In genomic region chr6:33286946-33287914, GRCh38 we compare ENCODE assay signal across 14 cellular contexts. TPM values are rescaled to one million over a fixed set of nuclear protein-coding genes. Genes with fewer than 3 reads are reported as not detected.
DNase-seq lines count a peak whose midpoint lies in the region; ATAC-seq and TF ChIP-seq lines count a peak whose summit lies in the region.
"Had no signal": no experiment of that assay in that cellular context is flagged by ENCODE, and none has a peak within 500 bp of the region (broad histone marks: within the 10 kb centered on the region; RNA-seq: fewer than 3 reads in every experiment).

No MANE protein-coding gene starts in this region.

- H3K27ac ChIP-seq in DND-41 (ENCODE audit: low read length) (no peak overlapping the region), mesendoderm (ENCODE audit: low read depth, low read length) (no peak overlapping the region), gastrocnemius medialis (no peak overlapping the region)
- H3K27ac ChIP-seq: ovary had no signal

- in situ Hi-C loops in gastrocnemius medialis (cut with MboI; ENCODE audit: low sequenced_read_pairs in 4 of 4), result loop anchor here in 1 of 4 donors (25.0 kb wide), 1 partner anchor 1425 kb away; the partner anchor contains the start of gene NEU1

- H3K4me3 Mint-ChIP-seq in activated CD4-positive, alpha-beta memory T cell treated with anti-CD3 and anti-CD28 coated beads, Interleukin-2, amount 10 ng/mL, durations not matched to agents 7 days and 5 days, result peak overlapping the region; percentile 90

- peaks cover 39% of the 10 kb centered on the region for H3K36me3 Mint-ChIP-seq in activated CD4-positive, alpha-beta memory T cell treated with anti-CD3 and anti-CD28 coated beads, Interleukin-2, amount 10 ng/mL, durations not matched to agents 7 days and 5 days (ENCODE audit: low read depth)

- H2AK5ac ChIP-seq in mesendoderm (ENCODE audit: low read length), result no peak overlapping the region

- no peaks in the 10 kb centered on the region for H4K20me1 ChIP-seq in DND-41 (ENCODE audit: insufficient read depth, low read length)

- H3K4me1 ChIP-seq in DND-41 (ENCODE audit: insufficient read depth, low read length), result peaks cover 35% of the 10 kb centered on the region
- H3K4me1 ChIP-seq in mesendoderm (ENCODE audit: control insufficient read depth, low read depth, low read length), result no peaks in the 10 kb centered on the region
- H3K4me1 ChIP-seq in gastrocnemius medialis, result peaks cover 18% of the 10 kb centered on the region in 2 donors

- no peak overlapping the region for H2AFZ ChIP-seq in DND-41 (ENCODE audit: low read depth, low read length)

- no peak overlapping the region for H3K23ac ChIP-seq in mesendoderm (ENCODE audit: low read length)

- H4K5ac ChIP-seq in mesendoderm (ENCODE audit: low read length), result no peak overlapping the region

- H3K4ac ChIP-seq in mesendoderm (ENCODE audit: low read depth, low read length), result no peak overlapping the region

- TF ChIP-seq CTCF in AG04449 (IDR thresholded peaks at IDR 0.05; ENCODE audit: insufficient read depth, low read length, missing control alignments) (no peak), DND-41 (IDR thresholded peaks at IDR 0.05; ENCODE audit: borderline replicate concordance, extremely low read depth, low read length, poor library complexity, severe bottlenecking) (no peak), gastrocnemius medialis (IDR thresholded peaks at IDR 0.05 in 4 of 5, conservative IDR thresholded peaks at IDR 0.05 in 1 of 5) (no peak)

- H3K9ac ChIP-seq in DND-41 (ENCODE audit: low read depth, low read length) (no peak overlapping the region), mesendoderm (ENCODE audit: low read length) (no peak overlapping the region)

- H3K18ac ChIP-seq in mesendoderm (ENCODE audit: low read length), result no peak overlapping the region

- no peak for TF ChIP-seq POLR2A in gastrocnemius medialis (IDR thresholded peaks at IDR 0.05)

- H3K9me3 ChIP-seq in DND-41 (ENCODE audit: insufficient read depth, low read length, severe bottlenecking) (no peaks in the 10 kb centered on the region), gastrocnemius medialis (no peaks in the 10 kb centered on the region)
- H3K9me3 ChIP-seq: gastroesophageal sphincter, ovary had no signal

- no peaks in the 10 kb centered on the region for H3K9me3 Mint-ChIP-seq in activated CD4-positive, alpha-beta memory T cell treated with anti-CD3 and anti-CD28 coated beads, Interleukin-2, amount 10 ng/mL, durations not matched to agents 7 days and 5 days

- DNase-seq in AG04449 (ENCODE audit: low read depth, low spot score) (no peak), DND-41 (no peak), mesendoderm (no peak), DMS53 (lab: John Stamatoyannopoulos, UW) (no peak), gastrocnemius medialis (no peak), AML-193 (lab: John Stamatoyannopoulos, UW) (no peak), C1 segment of cervical spinal cord (lab: John Stamatoyannopoulos, UW) (no peak)
- DNase-seq in activated CD4-positive, alpha-beta memory T cell treated with anti-CD3 and anti-CD28 coated beads, Interleukin-2, amount 10 ng/mL, durations not matched to agents 7 days and 5 days, result no peak
- DNase-seq: left cardiac atrium; NCI-H1105 treated with DMSO at 0.1 percent for 48 hours; Right ventricle myocardium superior; stimulated activated CD4-positive, alpha-beta T cell treated with anti-CD3 and anti-CD28 coated beads, Interleukin-2, amount 100 ng/mL, for 24 hours had no signal

- H3K36me3 ChIP-seq in DND-41 (ENCODE audit: insufficient read depth, low read length), result peaks cover 66% of the 10 kb centered on the region
- peaks cover 8% of the 10 kb centered on the region for H3K36me3 ChIP-seq in mesendoderm (ENCODE audit: control insufficient read depth, insufficient read depth, low read length)
- H3K36me3 ChIP-seq in gastrocnemius medialis, result peaks cover 2 to 69% of the 10 kb centered on the region in 2 donors
- H3K36me3 ChIP-seq: ovary had no signal

- H3K79me2 ChIP-seq in DND-41 (ENCODE audit: insufficient read depth, low read length) (peaks cover 43% of the 10 kb centered on the region), mesendoderm (ENCODE audit: control insufficient read depth, insufficient read depth, low read length) (peaks cover 19% of the 10 kb centered on the region)

- peak overlapping the region; percentile 91; the same call in 1 of the 2 replicates for H3K4me2 ChIP-seq in DND-41 (ENCODE audit: insufficient read depth, low read length)
- no peak overlapping the region for H3K4me2 ChIP-seq in mesendoderm (ENCODE audit: low read length)

- intact Hi-C loops in gastrocnemius medialis (cut with DNase I; ENCODE audit: low total_unique reads), result loop anchor here (5.0 kb wide), 1 partner anchor 140 kb away; no protein-coding TSS in a partner anchor

- WGBS in mesendoderm (ENCODE audit: extremely low coverage, insufficient coverage, low lambda C conversion rate), result no CpG with 5 or more reads among the region's 22 CpGs

- ATAC-seq in DND-41 (ENCODE audit: insufficient read depth, low read depth) (no peak), gastrocnemius medialis (no peak)
- ATAC-seq: gastroesophageal sphincter, left cardiac atrium had no signal

- CTCF ChIA-PET in AG04449 (lab: Yijun Ruan, JAX), result interaction anchor here (0.9 to 7.3 kb wide), 5 partner anchors 10 to 104 kb away, joined by 3 to 52 read pairs (median 4); partner anchors contain the start of genes B3GALT4 and RGL2
- CTCF ChIA-PET in activated CD4-positive, alpha-beta memory T cell treated with anti-CD3 and anti-CD28 coated beads, Interleukin-2, amount 10 ng/mL, durations not matched to agents 7 days and 5 days (lab: Charles Lee), result no interaction called here

- H4K8ac ChIP-seq in mesendoderm (ENCODE audit: low read depth, low read length), result no peak overlapping the region

- no peak overlapping the region for H2BK15ac ChIP-seq in mesendoderm (replicated peaks; ENCODE audit: low read depth)

- peaks cover 22% of the 10 kb centered on the region for H3K79me1 ChIP-seq in mesendoderm (ENCODE audit: low read length)

- POLR2A ChIA-PET in AG04449 (lab: Yijun Ruan, JAX), result interaction anchor here (4.2 kb wide), 1 partner anchor 9 kb away, joined by 57 read pairs; the partner anchor contains the start of gene B3GALT4
- POLR2A ChIA-PET in activated CD4-positive, alpha-beta memory T cell treated with anti-CD3 and anti-CD28 coated beads, Interleukin-2, amount 10 ng/mL, durations not matched to agents 7 days and 5 days (lab: Charles Lee), result interaction anchor here (1.1 to 14.3 kb wide), 5 partner anchors 8 to 31 kb away, joined by 3 to 234 read pairs (median 6); partner anchors contain the start of genes B3GALT4, RGL2, RPS18 and VPS52

- H3K27me3 Mint-ChIP-seq in activated CD4-positive, alpha-beta memory T cell treated with anti-CD3 and anti-CD28 coated beads, Interleukin-2, amount 10 ng/mL, durations not matched to agents 7 days and 5 days, result no peaks in the 10 kb centered on the region

- H3K4me1 Mint-ChIP-seq in activated CD4-positive, alpha-beta memory T cell treated with anti-CD3 and anti-CD28 coated beads, Interleukin-2, amount 10 ng/mL, durations not matched to agents 7 days and 5 days, result peaks cover 46% of the 10 kb centered on the region

- H3K4me3 ChIP-seq in AG04449 (ENCODE audit: low read depth, low read length) (peak overlapping the region; percentile 94), DND-41 (ENCODE audit: low read depth in 1 of 2, low read length in 2 of 2) (no peak overlapping the region; a peak in 1 of 4 replicates), mesendoderm (ENCODE audit: low read length) (no peak overlapping the region), gastrocnemius medialis (no peak overlapping the region)

- peak overlapping the region; percentile 6 for H3K56ac ChIP-seq in mesendoderm (ENCODE audit: low read length)

- H3K27me3 ChIP-seq in DND-41 (ENCODE audit: insufficient read depth, low read length, poor library complexity) (no peaks in the 10 kb centered on the region), mesendoderm (ENCODE audit: insufficient read depth, low read length, poor library complexity) (no peaks in the 10 kb centered on the region), gastrocnemius medialis (no peaks in the 10 kb centered on the region)
- H3K27me3 ChIP-seq: gastroesophageal sphincter, ovary had no signal

- H2BK5ac ChIP-seq in mesendoderm (ENCODE audit: low read length), result no peak overlapping the region

- no peak overlapping the region for H3K27ac Mint-ChIP-seq in activated CD4-positive, alpha-beta memory T cell treated with anti-CD3 and anti-CD28 coated beads, Interleukin-2, amount 10 ng/mL, durations not matched to agents 7 days and 5 days

- no peak overlapping the region for H2BK120ac ChIP-seq in mesendoderm (ENCODE audit: low read depth, low read length)

RNA-seq across cellular contexts. Expression of gene WDR46, which starts 1.8 kb away (rescaled TPM):
- 10 to 100 TPM; 37.5 to 41.7 TPM for total RNA-seq in activated CD4-positive, alpha-beta memory T cell treated with anti-CD3 and anti-CD28 coated beads, Interleukin-2, amount 10 ng/mL, durations not matched to agents 7 days and 5 days
- polyA plus RNA-seq in mesendoderm (2013, experiment 1 of 2), result 116 TPM
- polyA plus RNA-seq in mesendoderm (2013, experiment 2 of 2), result 117 TPM
- total RNA-seq in gastrocnemius medialis, result 10 to 100 TPM; 34.5 to 57.3 (median 49.1) TPM

RNA-seq across cellular contexts. Expression of gene PFDN6, which starts 2.2 kb away (rescaled TPM):
- total RNA-seq in activated CD4-positive, alpha-beta memory T cell treated with anti-CD3 and anti-CD28 coated beads, Interleukin-2, amount 10 ng/mL, durations not matched to agents 7 days and 5 days, result 10 to 100 TPM; 63.5 to 65.0 TPM
- 82.0 TPM for polyA plus RNA-seq in mesendoderm (2013, experiment 1 of 2)
- polyA plus RNA-seq in mesendoderm (2013, experiment 2 of 2), result 81.7 TPM
- 100 to 1,000 TPM in 1 of 4 donors, 10 to 100 TPM in 3; 49.9 to 106 (median 76.8) TPM for total RNA-seq in gastrocnemius medialis

RNA-seq across cellular contexts. Expression of gene B3GALT4, which starts 10.3 kb away (rescaled TPM):
- 10 to 100 TPM; 25.2 to 26.5 TPM for total RNA-seq in activated CD4-positive, alpha-beta memory T cell treated with anti-CD3 and anti-CD28 coated beads, Interleukin-2, amount 10 ng/mL, durations not matched to agents 7 days and 5 days
- 0.73 TPM for polyA plus RNA-seq in mesendoderm (2013, experiment 1 of 2)
- polyA plus RNA-seq in mesendoderm (2013, experiment 2 of 2), result 0.92 TPM
- total RNA-seq in gastrocnemius medialis, result 1 to 10 TPM; 1.0 to 2.0 (median 1.7) TPM

RNA-seq across cellular contexts. Expression of gene RGL2, which starts 11.5 kb away (rescaled TPM):
- 10 to 100 TPM; 44.3 to 45.1 TPM for total RNA-seq in activated CD4-positive, alpha-beta memory T cell treated with anti-CD3 and anti-CD28 coated beads, Interleukin-2, amount 10 ng/mL, durations not matched to agents 7 days and 5 days
- 41.9 TPM for polyA plus RNA-seq in mesendoderm (2013, experiment 1 of 2)
- 41.2 TPM for polyA plus RNA-seq in mesendoderm (2013, experiment 2 of 2)
- 10 to 100 TPM; 39.8 to 52.3 (median 40.8) TPM for total RNA-seq in gastrocnemius medialis

RNA-seq across cellular contexts. Expression of gene RPS18, which starts 15.4 kb away (rescaled TPM):
- total RNA-seq in activated CD4-positive, alpha-beta memory T cell treated with anti-CD3 and anti-CD28 coated beads, Interleukin-2, amount 10 ng/mL, durations not matched to agents 7 days and 5 days, result 1,000 to 10,000 TPM; 2,403 to 2,442 TPM
- 7,321 TPM for polyA plus RNA-seq in mesendoderm (2013, experiment 1 of 2)
- polyA plus RNA-seq in mesendoderm (2013, experiment 2 of 2), result 7,202 TPM
- total RNA-seq in gastrocnemius medialis, result 1,000 to 10,000 TPM; 1,834 to 2,142 (median 2,010) TPM

Comparison
In these comparisons a context has a peak if more than half of its experiments do, and no peak if none do; other contexts are left out.
1. RNA of gene B3GALT4, which starts 10.3 kb away (total RNA-seq): 25.2 to 26.5 TPM in activated CD4-positive, alpha-beta memory T cell treated with anti-CD3 and anti-CD28 coated beads, Interleukin-2, amount 10 ng/mL, durations not matched to agents 7 days and 5 days; 1.0 to 2.0 TPM in gastrocnemius medialis; every median in the first group is over 4 times any median in the second.